In the genomic region with DNA sequence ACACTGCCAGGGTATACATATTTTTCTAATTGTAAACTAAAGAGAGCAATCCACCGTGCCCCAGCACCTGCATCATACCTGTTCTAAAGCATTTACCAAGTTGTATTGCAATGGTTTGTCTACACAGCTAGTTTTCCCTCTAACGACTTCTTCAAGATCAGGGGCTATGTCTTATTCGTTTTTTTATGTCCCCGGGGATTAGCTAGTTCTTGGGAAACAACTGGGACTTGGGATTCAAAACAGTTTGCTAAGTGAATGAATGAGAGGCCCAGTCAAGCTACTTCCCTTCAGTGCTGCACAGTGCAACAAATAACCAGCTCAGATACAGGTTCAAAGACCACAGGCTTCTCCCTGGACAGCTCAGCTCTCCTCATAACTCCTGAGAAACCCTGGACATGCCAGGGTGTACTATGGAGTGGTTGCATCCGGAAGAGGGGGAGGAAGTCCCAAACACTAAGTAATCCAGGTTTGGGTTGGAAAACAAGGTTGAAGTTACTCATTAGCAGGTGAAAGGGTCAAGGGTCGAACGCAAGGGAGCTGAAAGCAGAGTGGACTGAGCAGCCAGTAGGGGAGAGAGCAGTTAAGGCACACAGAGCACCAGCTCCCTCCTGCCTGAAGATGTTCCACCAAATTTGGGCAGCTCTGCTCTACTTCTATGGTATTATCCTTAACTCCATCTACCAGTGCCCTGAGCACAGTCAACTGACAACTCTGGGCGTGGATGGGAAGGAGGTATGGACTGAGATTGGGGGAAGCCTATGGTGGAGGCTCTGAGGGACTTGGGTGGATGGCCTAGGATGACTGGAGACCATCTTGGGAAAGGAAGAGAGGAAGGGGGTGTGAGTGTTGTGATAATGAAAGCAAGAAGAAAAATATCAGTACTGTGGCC, we compare ENCODE assay signal across 1 cellular context.
TF ChIP-seq lines count a peak whose summit lies in the region.

A gene (plus strand): TSS at position 546 of the 889 bp plus-strand sequence. CDS start 73 bp downstream, at position 619.

TF ChIP-seq in HepG2, 621 proteins besides CTCF, POLR2A, EP300 and RAD21 (continued from another document and continues in another):
- TF ChIP-seq, protein P1, sequence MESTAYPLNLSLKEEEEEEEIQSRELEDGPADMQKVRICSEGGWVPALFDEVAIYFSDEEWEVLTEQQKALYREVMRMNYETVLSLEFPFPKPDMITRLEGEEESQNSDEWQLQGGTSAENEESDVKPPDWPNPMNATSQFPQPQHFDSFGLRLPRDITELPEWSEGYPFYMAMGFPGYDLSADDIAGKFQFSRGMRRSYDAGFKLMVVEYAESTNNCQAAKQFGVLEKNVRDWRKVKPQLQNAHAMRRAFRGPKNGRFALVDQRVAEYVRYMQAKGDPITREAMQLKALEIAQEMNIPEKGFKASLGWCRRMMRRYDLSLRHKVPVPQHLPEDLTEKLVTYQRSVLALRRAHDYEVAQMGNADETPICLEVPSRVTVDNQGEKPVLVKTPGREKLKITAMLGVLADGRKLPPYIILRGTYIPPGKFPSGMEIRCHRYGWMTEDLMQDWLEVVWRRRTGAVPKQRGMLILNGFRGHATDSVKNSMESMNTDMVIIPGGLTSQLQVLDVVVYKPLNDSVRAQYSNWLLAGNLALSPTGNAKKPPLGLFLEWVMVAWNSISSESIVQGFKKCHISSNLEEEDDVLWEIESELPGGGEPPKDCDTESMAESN (CRISPR knock-in tag; conservative IDR thresholded peaks at IDR 0.05): no peak
- no peak for TF ChIP-seq ZNF530 (CRISPR knock-in tag; IDR thresholded peaks at IDR 0.05; ENCODE audit: low read depth)
- TF ChIP-seq KAT2B (IDR thresholded peaks at IDR 0.05; ENCODE audit: borderline replicate concordance, low read depth, low read length): no peak
- TF ChIP-seq SP1 (IDR thresholded peaks at IDR 0.05): no peak
- peak; percentile 26; the same call in 1 of the 2 replicates for TF ChIP-seq SP1 (CRISPR knock-in tag; IDR thresholded peaks at IDR 0.05)
- TF ChIP-seq, protein P2, sequence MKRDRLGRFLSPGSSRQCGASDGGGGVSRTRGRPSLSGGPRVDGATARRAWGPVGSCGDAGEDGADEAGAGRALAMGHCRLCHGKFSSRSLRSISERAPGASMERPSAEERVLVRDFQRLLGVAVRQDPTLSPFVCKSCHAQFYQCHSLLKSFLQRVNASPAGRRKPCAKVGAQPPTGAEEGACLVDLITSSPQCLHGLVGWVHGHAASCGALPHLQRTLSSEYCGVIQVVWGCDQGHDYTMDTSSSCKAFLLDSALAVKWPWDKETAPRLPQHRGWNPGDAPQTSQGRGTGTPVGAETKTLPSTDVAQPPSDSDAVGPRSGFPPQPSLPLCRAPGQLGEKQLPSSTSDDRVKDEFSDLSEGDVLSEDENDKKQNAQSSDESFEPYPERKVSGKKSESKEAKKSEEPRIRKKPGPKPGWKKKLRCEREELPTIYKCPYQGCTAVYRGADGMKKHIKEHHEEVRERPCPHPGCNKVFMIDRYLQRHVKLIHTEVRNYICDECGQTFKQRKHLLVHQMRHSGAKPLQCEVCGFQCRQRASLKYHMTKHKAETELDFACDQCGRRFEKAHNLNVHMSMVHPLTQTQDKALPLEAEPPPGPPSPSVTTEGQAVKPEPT (CRISPR knock-in tag; IDR thresholded peaks at IDR 0.05; ENCODE audit: low read depth): 0 out of 2 replicates have a peak, but pooled peaks have one; percentile 4
- TF ChIP-seq RBFOX2 (IDR thresholded peaks at IDR 0.05; ENCODE audit: low read depth, low read length): peak; percentile 81
- TF ChIP-seq GTF2F1 (IDR thresholded peaks at IDR 0.05; ENCODE audit: low read length): no peak
- TF ChIP-seq HNRNPK (IDR thresholded peaks at IDR 0.05; ENCODE audit: low read depth, low read length, poor library complexity, severe bottlenecking): peak; percentile 24
- TF ChIP-seq ATRX (CRISPR knock-in tag; IDR thresholded peaks at IDR 0.05; ENCODE audit: borderline replicate concordance): no peak
- peak; percentile 87 for TF ChIP-seq MIER2 (CRISPR knock-in tag; IDR thresholded peaks at IDR 0.05)
- no peak; the same call in 1 of the 2 replicates for TF ChIP-seq ZNF431 (CRISPR knock-in tag; IDR thresholded peaks at IDR 0.05; ENCODE audit: borderline replicate concordance, low read depth)
- TF ChIP-seq, protein P3, sequence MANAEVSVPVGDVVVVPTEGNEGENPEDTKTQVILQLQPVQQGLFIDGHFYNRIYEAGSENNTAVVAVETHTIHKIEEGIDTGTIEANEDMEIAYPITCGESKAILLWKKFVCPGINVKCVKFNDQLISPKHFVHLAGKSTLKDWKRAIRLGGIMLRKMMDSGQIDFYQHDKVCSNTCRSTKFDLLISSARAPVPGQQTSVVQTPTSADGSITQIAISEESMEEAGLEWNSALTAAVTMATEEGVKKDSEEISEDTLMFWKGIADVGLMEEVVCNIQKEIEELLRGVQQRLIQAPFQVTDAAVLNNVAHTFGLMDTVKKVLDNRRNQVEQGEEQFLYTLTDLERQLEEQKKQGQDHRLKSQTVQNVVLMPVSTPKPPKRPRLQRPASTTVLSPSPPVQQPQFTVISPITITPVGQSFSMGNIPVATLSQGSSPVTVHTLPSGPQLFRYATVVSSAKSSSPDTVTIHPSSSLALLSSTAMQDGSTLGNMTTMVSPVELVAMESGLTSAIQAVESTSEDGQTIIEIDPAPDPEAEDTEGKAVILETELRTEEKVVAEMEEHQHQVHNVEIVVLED (CRISPR knock-in tag; IDR thresholded peaks at IDR 0.05; ENCODE audit: borderline replicate concordance): peak; percentile 78; the same call in 1 of the 2 replicates
- TF ChIP-seq, protein P4, sequence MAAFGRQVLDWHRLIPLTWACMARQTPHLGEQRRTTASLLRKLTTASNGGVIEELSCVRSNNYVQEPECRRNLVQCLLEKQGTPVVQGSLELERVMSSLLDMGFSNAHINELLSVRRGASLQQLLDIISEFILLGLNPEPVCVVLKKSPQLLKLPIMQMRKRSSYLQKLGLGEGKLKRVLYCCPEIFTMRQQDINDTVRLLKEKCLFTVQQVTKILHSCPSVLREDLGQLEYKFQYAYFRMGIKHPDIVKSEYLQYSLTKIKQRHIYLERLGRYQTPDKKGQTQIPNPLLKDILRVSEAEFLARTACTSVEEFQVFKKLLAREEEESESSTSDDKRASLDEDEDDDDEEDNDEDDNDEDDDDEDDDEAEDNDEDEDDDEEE (CRISPR knock-in tag; IDR thresholded peaks at IDR 0.05): 0 out of 2 replicates have a peak, but pooled peaks have one; percentile 25
- TF ChIP-seq, protein P5, sequence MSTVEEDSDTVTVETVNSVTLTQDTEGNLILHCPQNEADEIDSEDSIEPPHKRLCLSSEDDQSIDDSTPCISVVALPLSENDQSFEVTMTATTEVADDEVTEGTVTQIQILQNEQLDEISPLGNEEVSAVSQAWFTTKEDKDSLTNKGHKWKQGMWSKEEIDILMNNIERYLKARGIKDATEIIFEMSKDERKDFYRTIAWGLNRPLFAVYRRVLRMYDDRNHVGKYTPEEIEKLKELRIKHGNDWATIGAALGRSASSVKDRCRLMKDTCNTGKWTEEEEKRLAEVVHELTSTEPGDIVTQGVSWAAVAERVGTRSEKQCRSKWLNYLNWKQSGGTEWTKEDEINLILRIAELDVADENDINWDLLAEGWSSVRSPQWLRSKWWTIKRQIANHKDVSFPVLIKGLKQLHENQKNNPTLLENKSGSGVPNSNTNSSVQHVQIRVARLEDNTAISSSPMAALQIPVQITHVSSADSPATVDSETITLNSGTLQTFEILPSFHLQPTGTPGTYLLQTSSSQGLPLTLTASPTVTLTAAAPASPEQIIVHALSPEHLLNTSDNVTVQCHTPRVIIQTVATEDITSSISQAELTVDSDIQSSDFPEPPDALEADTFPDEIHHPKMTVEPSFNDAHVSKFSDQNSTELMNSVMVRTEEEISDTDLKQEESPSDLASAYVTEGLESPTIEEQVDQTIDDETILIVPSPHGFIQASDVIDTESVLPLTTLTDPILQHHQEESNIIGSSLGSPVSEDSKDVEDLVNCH (CRISPR knock-in tag; IDR thresholded peaks at IDR 0.05): no peak
- peak; percentile 91 for TF ChIP-seq SSRP1 (CRISPR knock-in tag; IDR thresholded peaks at IDR 0.05)
- peak; percentile 77 for TF ChIP-seq ZNF629 (CRISPR knock-in tag; conservative IDR thresholded peaks at IDR 0.05)
- TF ChIP-seq RFX3 (CRISPR knock-in tag; IDR thresholded peaks at IDR 0.05): no peak
- TF ChIP-seq ZFX (CRISPR knock-in tag; IDR thresholded peaks at IDR 0.05; ENCODE audit: low read depth): peak; percentile 79
- no peak for TF ChIP-seq ZNF724P (CRISPR knock-in tag; IDR thresholded peaks at IDR 0.05; ENCODE audit: borderline replicate concordance)
- no peak; the same call in 1 of the 2 replicates for TF ChIP-seq ZNF749 (CRISPR knock-in tag; IDR thresholded peaks at IDR 0.05; ENCODE audit: borderline replicate concordance)
- 0 out of 2 replicates have a peak, but pooled peaks have one; percentile 6 for TF ChIP-seq ZNF709 (CRISPR knock-in tag; IDR thresholded peaks at IDR 0.05)
- no peak for TF ChIP-seq EZH2 (conservative IDR thresholded peaks at IDR 0.05; ENCODE audit: low read depth, low read length)
- TF ChIP-seq, protein P6, sequence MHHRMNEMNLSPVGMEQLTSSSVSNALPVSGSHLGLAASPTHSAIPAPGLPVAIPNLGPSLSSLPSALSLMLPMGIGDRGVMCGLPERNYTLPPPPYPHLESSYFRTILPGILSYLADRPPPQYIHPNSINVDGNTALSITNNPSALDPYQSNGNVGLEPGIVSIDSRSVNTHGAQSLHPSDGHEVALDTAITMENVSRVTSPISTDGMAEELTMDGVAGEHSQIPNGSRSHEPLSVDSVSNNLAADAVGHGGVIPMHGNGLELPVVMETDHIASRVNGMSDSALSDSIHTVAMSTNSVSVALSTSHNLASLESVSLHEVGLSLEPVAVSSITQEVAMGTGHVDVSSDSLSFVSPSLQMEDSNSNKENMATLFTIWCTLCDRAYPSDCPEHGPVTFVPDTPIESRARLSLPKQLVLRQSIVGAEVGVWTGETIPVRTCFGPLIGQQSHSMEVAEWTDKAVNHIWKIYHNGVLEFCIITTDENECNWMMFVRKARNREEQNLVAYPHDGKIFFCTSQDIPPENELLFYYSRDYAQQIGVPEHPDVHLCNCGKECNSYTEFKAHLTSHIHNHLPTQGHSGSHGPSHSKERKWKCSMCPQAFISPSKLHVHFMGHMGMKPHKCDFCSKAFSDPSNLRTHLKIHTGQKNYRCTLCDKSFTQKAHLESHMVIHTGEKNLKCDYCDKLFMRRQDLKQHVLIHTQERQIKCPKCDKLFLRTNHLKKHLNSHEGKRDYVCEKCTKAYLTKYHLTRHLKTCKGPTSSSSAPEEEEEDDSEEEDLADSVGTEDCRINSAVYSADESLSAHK (CRISPR knock-in tag; IDR thresholded peaks at IDR 0.05; ENCODE audit: borderline replicate concordance): no peak
- peak; percentile 39; the same call in 1 of the 2 replicates for TF ChIP-seq NFKB2 (CRISPR knock-in tag; IDR thresholded peaks at IDR 0.05; ENCODE audit: borderline replicate concordance)
- TF ChIP-seq ZNF337 (CRISPR knock-in tag; IDR thresholded peaks at IDR 0.05; ENCODE audit: borderline replicate concordance, low read depth): peak; percentile 90; the same call in 1 of the 2 replicates
- TF ChIP-seq, protein P7, sequence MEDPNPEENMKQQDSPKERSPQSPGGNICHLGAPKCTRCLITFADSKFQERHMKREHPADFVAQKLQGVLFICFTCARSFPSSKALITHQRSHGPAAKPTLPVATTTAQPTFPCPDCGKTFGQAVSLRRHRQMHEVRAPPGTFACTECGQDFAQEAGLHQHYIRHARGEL (CRISPR knock-in tag; IDR thresholded peaks at IDR 0.05): no peak
- 0 out of 2 replicates have a peak, but pooled peaks have one; percentile 41 for TF ChIP-seq ZNF674 (CRISPR knock-in tag; IDR thresholded peaks at IDR 0.05; ENCODE audit: low read depth)
- TF ChIP-seq, protein P8, sequence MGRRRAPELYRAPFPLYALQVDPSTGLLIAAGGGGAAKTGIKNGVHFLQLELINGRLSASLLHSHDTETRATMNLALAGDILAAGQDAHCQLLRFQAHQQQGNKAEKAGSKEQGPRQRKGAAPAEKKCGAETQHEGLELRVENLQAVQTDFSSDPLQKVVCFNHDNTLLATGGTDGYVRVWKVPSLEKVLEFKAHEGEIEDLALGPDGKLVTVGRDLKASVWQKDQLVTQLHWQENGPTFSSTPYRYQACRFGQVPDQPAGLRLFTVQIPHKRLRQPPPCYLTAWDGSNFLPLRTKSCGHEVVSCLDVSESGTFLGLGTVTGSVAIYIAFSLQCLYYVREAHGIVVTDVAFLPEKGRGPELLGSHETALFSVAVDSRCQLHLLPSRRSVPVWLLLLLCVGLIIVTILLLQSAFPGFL (CRISPR knock-in tag; IDR thresholded peaks at IDR 0.05): no peak
- TF ChIP-seq HMG20B (CRISPR knock-in tag; conservative IDR thresholded peaks at IDR 0.05): peak; percentile 70; the same call in 1 of the 2 replicates
- peak; percentile 94 for TF ChIP-seq IKZF4 (CRISPR knock-in tag; IDR thresholded peaks at IDR 0.05; ENCODE audit: borderline replicate concordance, low read depth, not compliant biosample characterization)
- peak; percentile 93 for TF ChIP-seq KLF9 (CRISPR knock-in tag; IDR thresholded peaks at IDR 0.05; ENCODE audit: low read depth)
- peak; percentile 97 for TF ChIP-seq ZSCAN31 (CRISPR knock-in tag; IDR thresholded peaks at IDR 0.05; ENCODE audit: low read depth)
- TF ChIP-seq STAT5B (CRISPR knock-in tag; IDR thresholded peaks at IDR 0.05): no peak
- peak; percentile 94; the same call in 1 of the 2 replicates for TF ChIP-seq ZIK1 (CRISPR knock-in tag; IDR thresholded peaks at IDR 0.05; ENCODE audit: borderline replicate concordance, low read depth)
- TF ChIP-seq, protein P9, sequence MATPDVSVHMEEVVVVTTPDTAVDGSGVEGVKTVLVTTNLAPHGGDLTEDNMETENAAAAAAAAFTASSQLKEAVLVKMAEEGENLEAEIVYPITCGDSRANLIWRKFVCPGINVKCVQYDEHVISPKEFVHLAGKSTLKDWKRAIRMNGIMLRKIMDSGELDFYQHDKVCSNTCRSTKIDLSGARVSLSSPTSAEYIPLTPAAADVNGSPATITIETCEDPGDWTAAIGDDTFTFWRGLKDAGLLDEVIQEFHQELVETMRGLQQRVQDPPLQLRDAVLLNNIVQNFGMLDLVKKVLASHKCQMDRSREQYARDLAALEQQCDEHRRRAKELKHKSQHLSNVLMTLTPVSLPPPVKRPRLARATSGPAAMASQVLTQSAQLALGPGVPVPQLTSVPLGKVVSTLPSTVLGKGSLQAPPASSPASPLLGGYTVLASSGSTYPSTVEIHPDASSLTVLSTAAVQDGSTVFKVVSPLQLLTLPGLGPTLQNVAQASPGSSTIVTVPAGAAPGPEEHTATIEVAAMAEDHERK (CRISPR knock-in tag; IDR thresholded peaks at IDR 0.05; ENCODE audit: low read depth): no peak; the same call in 1 of the 2 replicates
- TF ChIP-seq NFIC (IDR thresholded peaks at IDR 0.05; ENCODE audit: low read length): no peak
- peak; percentile 97 for TF ChIP-seq PPARG (CRISPR knock-in tag; conservative IDR thresholded peaks at IDR 0.05)
